Comparison of ENCODE assay signal across 2 cellular contexts in the genomic region with DNA sequence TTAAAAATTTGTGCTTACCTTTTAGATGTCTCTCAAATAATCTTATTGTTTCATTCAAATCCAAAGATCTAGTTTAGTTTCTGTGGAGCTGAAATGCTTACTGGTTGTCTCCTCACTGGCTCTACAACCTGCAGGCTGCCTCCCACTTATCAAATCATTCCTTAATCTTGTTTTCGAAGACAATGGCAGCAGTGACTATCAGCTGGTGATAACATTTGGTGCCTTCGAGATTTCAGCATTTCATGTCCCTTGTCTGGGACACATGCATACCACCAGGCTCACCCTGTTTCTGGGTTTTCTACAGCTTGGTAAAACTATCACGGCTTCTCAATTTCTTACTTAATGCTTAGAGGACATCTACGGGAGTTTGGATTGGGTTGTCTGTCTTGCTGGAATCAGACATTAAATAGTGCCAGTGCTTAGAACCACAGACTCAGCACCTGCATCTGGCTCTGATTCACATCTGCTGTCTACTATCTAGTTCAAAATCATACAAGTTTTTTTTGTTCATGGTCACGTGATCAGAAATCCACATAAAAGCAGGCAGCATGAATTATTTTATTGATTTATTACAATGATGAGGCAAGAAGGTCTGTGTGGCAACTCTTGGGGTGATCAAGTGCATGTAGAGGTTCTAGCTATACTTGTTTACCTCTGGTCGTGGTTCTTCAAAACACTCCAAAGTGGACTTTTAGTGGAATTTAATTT.
TF ChIP-seq lines count a peak whose summit lies in the region.

No MANE protein-coding gene starts in this region.

TF ChIP-seq in GM23338, 12 proteins besides CTCF, POLR2A, EP300 and RAD21 (continues in another document):
- TF ChIP-seq ZNF331 (CRISPR knock-in tag; IDR thresholded peaks at IDR 0.05; ENCODE audit: low read depth) (no peak), ZNF114 (CRISPR knock-in tag; IDR thresholded peaks at IDR 0.05) (no peak), EZH2phosphoT487 (IDR thresholded peaks at IDR 0.05; ENCODE audit: unreplicated experiment) (no peak), POLR2AphosphoS5 (IDR thresholded peaks at IDR 0.05; ENCODE audit: low read depth) (no peak), JUNB (IDR thresholded peaks at IDR 0.05; ENCODE audit: unreplicated experiment) (no peak)
- TF ChIP-seq, protein P1, sequence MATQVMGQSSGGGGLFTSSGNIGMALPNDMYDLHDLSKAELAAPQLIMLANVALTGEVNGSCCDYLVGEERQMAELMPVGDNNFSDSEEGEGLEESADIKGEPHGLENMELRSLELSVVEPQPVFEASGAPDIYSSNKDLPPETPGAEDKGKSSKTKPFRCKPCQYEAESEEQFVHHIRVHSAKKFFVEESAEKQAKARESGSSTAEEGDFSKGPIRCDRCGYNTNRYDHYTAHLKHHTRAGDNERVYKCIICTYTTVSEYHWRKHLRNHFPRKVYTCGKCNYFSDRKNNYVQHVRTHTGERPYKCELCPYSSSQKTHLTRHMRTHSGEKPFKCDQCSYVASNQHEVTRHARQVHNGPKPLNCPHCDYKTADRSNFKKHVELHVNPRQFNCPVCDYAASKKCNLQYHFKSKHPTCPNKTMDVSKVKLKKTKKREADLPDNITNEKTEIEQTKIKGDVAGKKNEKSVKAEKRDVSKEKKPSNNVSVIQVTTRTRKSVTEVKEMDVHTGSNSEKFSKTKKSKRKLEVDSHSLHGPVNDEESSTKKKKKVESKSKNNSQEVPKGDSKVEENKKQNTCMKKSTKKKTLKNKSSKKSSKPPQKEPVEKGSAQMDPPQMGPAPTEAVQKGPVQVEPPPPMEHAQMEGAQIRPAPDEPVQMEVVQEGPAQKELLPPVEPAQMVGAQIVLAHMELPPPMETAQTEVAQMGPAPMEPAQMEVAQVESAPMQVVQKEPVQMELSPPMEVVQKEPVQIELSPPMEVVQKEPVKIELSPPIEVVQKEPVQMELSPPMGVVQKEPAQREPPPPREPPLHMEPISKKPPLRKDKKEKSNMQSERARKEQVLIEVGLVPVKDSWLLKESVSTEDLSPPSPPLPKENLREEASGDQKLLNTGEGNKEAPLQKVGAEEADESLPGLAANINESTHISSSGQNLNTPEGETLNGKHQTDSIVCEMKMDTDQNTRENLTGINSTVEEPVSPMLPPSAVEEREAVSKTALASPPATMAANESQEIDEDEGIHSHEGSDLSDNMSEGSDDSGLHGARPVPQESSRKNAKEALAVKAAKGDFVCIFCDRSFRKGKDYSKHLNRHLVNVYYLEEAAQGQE (IDR thresholded peaks at IDR 0.05; ENCODE audit: unreplicated experiment), result no peak
- TF ChIP-seq, protein P2, sequence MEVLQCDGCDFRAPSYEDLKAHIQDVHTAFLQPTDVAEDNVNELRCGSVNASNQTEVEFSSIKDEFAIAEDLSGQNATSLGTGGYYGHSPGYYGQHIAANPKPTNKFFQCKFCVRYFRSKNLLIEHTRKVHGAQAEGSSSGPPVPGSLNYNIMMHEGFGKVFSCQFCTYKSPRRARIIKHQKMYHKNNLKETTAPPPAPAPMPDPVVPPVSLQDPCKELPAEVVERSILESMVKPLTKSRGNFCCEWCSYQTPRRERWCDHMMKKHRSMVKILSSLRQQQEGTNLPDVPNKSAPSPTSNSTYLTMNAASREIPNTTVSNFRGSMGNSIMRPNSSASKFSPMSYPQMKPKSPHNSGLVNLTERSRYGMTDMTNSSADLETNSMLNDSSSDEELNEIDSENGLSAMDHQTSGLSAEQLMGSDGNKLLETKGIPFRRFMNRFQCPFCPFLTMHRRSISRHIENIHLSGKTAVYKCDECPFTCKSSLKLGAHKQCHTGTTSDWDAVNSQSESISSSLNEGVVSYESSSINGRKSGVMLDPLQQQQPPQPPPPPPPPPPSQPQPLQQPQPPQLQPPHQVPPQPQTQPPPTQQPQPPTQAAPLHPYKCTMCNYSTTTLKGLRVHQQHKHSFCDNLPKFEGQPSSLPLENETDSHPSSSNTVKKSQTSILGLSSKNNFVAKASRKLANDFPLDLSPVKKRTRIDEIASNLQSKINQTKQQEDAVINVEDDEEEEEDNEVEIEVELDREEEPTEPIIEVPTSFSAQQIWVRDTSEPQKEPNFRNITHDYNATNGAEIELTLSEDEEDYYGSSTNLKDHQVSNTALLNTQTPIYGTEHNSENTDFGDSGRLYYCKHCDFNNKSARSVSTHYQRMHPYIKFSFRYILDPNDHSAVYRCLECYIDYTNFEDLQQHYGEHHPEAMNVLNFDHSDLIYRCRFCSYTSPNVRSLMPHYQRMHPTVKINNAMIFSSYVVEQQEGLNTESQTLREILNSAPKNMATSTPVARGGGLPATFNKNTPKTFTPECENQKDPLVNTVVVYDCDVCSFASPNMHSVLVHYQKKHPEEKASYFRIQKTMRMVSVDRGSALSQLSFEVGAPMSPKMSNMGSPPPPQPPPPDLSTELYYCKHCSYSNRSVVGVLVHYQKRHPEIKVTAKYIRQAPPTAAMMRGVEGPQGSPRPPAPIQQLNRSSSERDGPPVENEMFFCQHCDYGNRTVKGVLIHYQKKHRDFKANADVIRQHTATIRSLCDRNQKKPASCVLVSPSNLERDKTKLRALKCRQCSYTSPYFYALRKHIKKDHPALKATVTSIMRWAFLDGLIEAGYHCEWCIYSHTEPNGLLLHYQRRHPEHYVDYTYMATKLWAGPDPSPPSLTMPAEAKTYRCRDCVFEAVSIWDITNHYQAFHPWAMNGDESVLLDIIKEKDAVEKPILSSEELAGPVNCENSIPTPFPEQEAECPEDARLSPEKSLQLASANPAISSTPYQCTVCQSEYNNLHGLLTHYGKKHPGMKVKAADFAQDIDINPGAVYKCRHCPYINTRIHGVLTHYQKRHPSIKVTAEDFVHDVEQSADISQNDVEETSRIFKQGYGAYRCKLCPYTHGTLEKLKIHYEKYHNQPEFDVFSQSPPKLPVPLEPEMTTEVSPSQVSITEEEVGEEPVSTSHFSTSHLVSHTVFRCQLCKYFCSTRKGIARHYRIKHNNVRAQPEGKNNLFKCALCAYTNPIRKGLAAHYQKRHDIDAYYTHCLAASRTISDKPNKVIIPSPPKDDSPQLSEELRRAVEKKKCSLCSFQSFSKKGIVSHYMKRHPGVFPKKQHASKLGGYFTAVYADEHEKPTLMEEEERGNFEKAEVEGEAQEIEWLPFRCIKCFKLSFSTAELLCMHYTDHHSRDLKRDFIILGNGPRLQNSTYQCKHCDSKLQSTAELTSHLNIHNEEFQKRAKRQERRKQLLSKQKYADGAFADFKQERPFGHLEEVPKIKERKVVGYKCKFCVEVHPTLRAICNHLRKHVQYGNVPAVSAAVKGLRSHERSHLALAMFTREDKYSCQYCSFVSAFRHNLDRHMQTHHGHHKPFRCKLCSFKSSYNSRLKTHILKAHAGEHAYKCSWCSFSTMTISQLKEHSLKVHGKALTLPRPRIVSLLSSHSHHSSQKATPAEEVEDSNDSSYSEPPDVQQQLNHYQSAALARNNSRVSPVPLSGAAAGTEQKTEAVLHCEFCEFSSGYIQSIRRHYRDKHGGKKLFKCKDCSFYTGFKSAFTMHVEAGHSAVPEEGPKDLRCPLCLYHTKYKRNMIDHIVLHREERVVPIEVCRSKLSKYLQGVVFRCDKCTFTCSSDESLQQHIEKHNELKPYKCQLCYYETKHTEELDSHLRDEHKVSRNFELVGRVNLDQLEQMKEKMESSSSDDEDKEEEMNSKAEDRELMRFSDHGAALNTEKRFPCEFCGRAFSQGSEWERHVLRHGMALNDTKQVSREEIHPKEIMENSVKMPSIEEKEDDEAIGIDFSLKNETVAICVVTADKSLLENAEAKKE (CRISPR knock-in tag; IDR thresholded peaks at IDR 0.05), result no peak
- TF ChIP-seq, protein P3, sequence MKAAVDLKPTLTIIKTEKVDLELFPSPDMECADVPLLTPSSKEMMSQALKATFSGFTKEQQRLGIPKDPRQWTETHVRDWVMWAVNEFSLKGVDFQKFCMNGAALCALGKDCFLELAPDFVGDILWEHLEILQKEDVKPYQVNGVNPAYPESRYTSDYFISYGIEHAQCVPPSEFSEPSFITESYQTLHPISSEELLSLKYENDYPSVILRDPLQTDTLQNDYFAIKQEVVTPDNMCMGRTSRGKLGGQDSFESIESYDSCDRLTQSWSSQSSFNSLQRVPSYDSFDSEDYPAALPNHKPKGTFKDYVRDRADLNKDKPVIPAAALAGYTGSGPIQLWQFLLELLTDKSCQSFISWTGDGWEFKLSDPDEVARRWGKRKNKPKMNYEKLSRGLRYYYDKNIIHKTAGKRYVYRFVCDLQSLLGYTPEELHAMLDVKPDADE (IDR thresholded peaks at IDR 0.05), result no peak

TF ChIP-seq in GM12878, 131 proteins besides CTCF, POLR2A, EP300 and RAD21:
- TF ChIP-seq, protein P4, sequence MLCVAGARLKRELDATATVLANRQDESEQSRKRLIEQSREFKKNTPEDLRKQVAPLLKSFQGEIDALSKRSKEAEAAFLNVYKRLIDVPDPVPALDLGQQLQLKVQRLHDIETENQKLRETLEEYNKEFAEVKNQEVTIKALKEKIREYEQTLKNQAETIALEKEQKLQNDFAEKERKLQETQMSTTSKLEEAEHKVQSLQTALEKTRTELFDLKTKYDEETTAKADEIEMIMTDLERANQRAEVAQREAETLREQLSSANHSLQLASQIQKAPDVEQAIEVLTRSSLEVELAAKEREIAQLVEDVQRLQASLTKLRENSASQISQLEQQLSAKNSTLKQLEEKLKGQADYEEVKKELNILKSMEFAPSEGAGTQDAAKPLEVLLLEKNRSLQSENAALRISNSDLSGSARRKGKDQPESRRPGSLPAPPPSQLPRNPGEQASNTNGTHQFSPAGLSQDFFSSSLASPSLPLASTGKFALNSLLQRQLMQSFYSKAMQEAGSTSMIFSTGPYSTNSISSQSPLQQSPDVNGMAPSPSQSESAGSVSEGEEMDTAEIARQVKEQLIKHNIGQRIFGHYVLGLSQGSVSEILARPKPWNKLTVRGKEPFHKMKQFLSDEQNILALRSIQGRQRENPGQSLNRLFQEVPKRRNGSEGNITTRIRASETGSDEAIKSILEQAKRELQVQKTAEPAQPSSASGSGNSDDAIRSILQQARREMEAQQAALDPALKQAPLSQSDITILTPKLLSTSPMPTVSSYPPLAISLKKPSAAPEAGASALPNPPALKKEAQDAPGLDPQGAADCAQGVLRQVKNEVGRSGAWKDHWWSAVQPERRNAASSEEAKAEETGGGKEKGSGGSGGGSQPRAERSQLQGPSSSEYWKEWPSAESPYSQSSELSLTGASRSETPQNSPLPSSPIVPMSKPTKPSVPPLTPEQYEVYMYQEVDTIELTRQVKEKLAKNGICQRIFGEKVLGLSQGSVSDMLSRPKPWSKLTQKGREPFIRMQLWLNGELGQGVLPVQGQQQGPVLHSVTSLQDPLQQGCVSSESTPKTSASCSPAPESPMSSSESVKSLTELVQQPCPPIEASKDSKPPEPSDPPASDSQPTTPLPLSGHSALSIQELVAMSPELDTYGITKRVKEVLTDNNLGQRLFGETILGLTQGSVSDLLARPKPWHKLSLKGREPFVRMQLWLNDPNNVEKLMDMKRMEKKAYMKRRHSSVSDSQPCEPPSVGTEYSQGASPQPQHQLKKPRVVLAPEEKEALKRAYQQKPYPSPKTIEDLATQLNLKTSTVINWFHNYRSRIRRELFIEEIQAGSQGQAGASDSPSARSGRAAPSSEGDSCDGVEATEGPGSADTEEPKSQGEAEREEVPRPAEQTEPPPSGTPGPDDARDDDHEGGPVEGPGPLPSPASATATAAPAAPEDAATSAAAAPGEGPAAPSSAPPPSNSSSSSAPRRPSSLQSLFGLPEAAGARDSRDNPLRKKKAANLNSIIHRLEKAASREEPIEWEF (IDR thresholded peaks at IDR 0.05; ENCODE audit: insufficient replicate concordance, low read depth, low read length), result no peak
- no peak for TF ChIP-seq MYC (IDR thresholded peaks at IDR 0.05; ENCODE audit: insufficient read depth, insufficient read length, insufficient replicate concordance, low read length, severe bottlenecking)
- no peak for TF ChIP-seq SP1 (IDR thresholded peaks at IDR 0.05; ENCODE audit: low read depth, low read length)
- TF ChIP-seq SMAD1 (IDR thresholded peaks at IDR 0.05; ENCODE audit: low read depth, partially characterized antibody), result no peak
- TF ChIP-seq TCF12 (IDR thresholded peaks at IDR 0.05; ENCODE audit: low read depth, low read length), result no peak
- no peak for TF ChIP-seq JUNB (IDR thresholded peaks at IDR 0.05)
- peak; percentile 50; the same call in 1 of the 2 replicates for TF ChIP-seq RAD51 (IDR thresholded peaks at IDR 0.05)
